ENCODE assay signal across 8 cellular contexts in genomic region chr20:19934792-19935491, GRCh38.
A peak's percentile ranks its signal among the peaks of the same experiment; 100 is the strongest.
DNase-seq lines count a peak whose midpoint lies in the region; ATAC-seq and TF ChIP-seq lines count a peak whose summit lies in the region.

No MANE protein-coding gene starts in this region.

- TF ChIP-seq CTCF in Peyer's patch (IDR thresholded peaks at IDR 0.05) (no peak), gastrocnemius medialis (IDR thresholded peaks at IDR 0.05 in 4 of 5, conservative IDR thresholded peaks at IDR 0.05 in 1 of 5) (no peak)

- peaks cover 23% of the 10 kb centered on the region for H3K4me1 Mint-ChIP-seq in activated T-helper 17 cell treated with anti-CD3 and anti-CD28 coated beads, Interleukin-2, amount 50 U/mL, for 72 hours

- peaks cover 0 to 18% (median 0%) of the 10 kb centered on the region in 3 donors for H3K36me3 ChIP-seq in Peyer's patch
- no peaks in the 10 kb centered on the region for H3K36me3 ChIP-seq in gastrocnemius medialis

- H3K9me3 ChIP-seq in Peyer's patch, result no peaks in the 10 kb centered on the region
- H3K9me3 ChIP-seq in gastrocnemius medialis, result no peaks in the 10 kb centered on the region

- no peak overlapping the region for H3K4me3 Mint-ChIP-seq in activated T-helper 17 cell treated with anti-CD3 and anti-CD28 coated beads, Interleukin-2, amount 50 U/mL, for 72 hours

- no peak overlapping the region for H3K27ac Mint-ChIP-seq in activated T-helper 17 cell treated with anti-CD3 and anti-CD28 coated beads, Interleukin-2, amount 50 U/mL, for 72 hours

- H3K4me1 ChIP-seq in Peyer's patch, result peaks cover 0 to 36% (median 3%) of the 10 kb centered on the region in 4 donors
- H3K4me1 ChIP-seq in gastrocnemius medialis, result peaks cover 27 to 58% of the 10 kb centered on the region in 2 donors

- ATAC-seq in gastrocnemius medialis (peak; percentile 74 to 82), HG02642 (IDR thresholded peaks at IDR 0.05; ENCODE audit: poor library complexity, unreplicated experiment) (no peak), HG03175 (IDR thresholded peaks at IDR 0.05; ENCODE audit: unreplicated experiment) (no peak)
- no peak for ATAC-seq in activated T-helper 17 cell treated with anti-CD3 and anti-CD28 coated beads, Interleukin-2, amount 50 U/mL, for 72 hours (replicated peaks)

- peaks cover 13% of the 10 kb centered on the region for H3K27me3 Mint-ChIP-seq in activated T-helper 17 cell treated with anti-CD3 and anti-CD28 coated beads, Interleukin-2, amount 50 U/mL, for 72 hours

- DNase-seq in HPDE6-E6E7 (ENCODE audit: extremely low spot score) (peak; percentile 86), Peyer's patch (peak; percentile 44 to 77 (median 70)), head of caudate nucleus (peak; percentile 37 to 86 (median 71)), gastrocnemius medialis (peak; percentile 61 to 70)
- no peak for DNase-seq in activated CD4-positive, alpha-beta T cell treated with anti-CD3 and anti-CD28 coated beads, Interleukin-2, amount 50 U/mL, for 48 hours

- TF ChIP-seq POLR2A in Peyer's patch (IDR thresholded peaks at IDR 0.05) (peak; percentile 36 to 54), gastrocnemius medialis (IDR thresholded peaks at IDR 0.05) (peak; percentile 27 to 53)

- H3K27me3 ChIP-seq in Peyer's patch, result no peaks in the 10 kb centered on the region
- H3K27me3 ChIP-seq in gastrocnemius medialis, result no peaks in the 10 kb centered on the region

- H3K27ac ChIP-seq in Peyer's patch (peak overlapping the region; percentile 42 to 83 (median 62)), gastrocnemius medialis (peak overlapping the region; percentile 77 to 83 (median 77))

- H3K36me3 Mint-ChIP-seq in activated T-helper 17 cell treated with anti-CD3 and anti-CD28 coated beads, Interleukin-2, amount 50 U/mL, for 72 hours (ENCODE audit: low read depth), result no peaks in the 10 kb centered on the region

- intact Hi-C loops in head of caudate nucleus (cut with DNase I) (no loop called here), gastrocnemius medialis (cut with DNase I; ENCODE audit: low total_unique reads) (loop anchor here (5.0 kb wide), 2 partner anchors 37 to 48 kb away; no protein-coding TSS in a partner anchor)

- no peaks in the 10 kb centered on the region for H3K9me3 Mint-ChIP-seq in activated T-helper 17 cell treated with anti-CD3 and anti-CD28 coated beads, Interleukin-2, amount 50 U/mL, for 72 hours

- in situ Hi-C loops in gastrocnemius medialis (cut with MboI; ENCODE audit: low sequenced_read_pairs in 4 of 4), result no loop called here

- H3K4me3 ChIP-seq in Peyer's patch, result peak overlapping the region in 3 of 4 donors; percentile 10 to 24 (median 18)
- peak overlapping the region; percentile 24 to 45 (median 34) for H3K4me3 ChIP-seq in gastrocnemius medialis

Comparison
In these comparisons a context has a peak if more than half of its experiments do, and no peak if none do; other contexts are left out.
1. DNase-seq: peak in HPDE6-E6E7 (single experiment), Peyer's patch (3 of 3), head of caudate nucleus (42 of 42) and gastrocnemius medialis (2 of 2); none in activated CD4-positive, alpha-beta T cell treated with anti-CD3 and anti-CD28 coated beads, Interleukin-2, amount 50 U/mL, for 48 hours (0 of 2).
2. ATAC-seq: peak in gastrocnemius medialis (2 of 2); none in HG02642 (single experiment), activated T-helper 17 cell treated with anti-CD3 and anti-CD28 coated beads, Interleukin-2, amount 50 U/mL, for 72 hours (single experiment) and HG03175 (single experiment).